Comparison of ENCODE assay signal across 1 cellular context in the genomic region with DNA sequence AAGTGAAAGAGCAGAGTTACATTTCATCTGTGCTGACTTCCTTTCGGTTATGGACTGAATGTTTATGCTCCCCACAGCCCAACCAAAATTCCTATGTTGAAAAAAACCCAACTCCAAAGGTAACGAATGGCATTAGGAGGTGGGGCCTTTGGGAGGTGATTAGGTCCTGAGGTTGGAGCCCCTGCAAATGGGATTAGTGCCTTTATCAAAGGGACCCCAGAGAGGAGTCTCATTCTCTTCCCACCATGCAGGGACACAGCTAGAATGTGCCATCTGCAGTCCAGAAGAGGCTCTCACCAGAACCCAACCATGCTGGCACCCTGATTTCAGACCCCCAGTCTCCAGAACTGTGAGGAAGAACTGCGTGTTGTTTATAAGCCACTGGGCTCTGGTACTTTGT.
TF ChIP-seq lines count a peak whose summit lies in the region.

No MANE protein-coding gene starts in this region.

TF ChIP-seq in IMR-90, 13 proteins besides CTCF, POLR2A, EP300 and RAD21:
- TF ChIP-seq MXI1 (IDR thresholded peaks at IDR 0.05; ENCODE audit: borderline replicate concordance, low read depth, low read length), result no peak
- no peak for TF ChIP-seq SMC3 (IDR thresholded peaks at IDR 0.05; ENCODE audit: low read depth, low read length)
- no peak for TF ChIP-seq NFE2L2 (IDR thresholded peaks at IDR 0.05; ENCODE audit: low read depth, low read length)
- no peak for TF ChIP-seq BHLHE40 (IDR thresholded peaks at IDR 0.05; ENCODE audit: low read depth, low read length)
- no peak for TF ChIP-seq USF2 (IDR thresholded peaks at IDR 0.05; ENCODE audit: low read depth, low read length)
- no peak for TF ChIP-seq FOS (IDR thresholded peaks at IDR 0.05; ENCODE audit: low read depth, low read length)
- TF ChIP-seq, protein P1, sequence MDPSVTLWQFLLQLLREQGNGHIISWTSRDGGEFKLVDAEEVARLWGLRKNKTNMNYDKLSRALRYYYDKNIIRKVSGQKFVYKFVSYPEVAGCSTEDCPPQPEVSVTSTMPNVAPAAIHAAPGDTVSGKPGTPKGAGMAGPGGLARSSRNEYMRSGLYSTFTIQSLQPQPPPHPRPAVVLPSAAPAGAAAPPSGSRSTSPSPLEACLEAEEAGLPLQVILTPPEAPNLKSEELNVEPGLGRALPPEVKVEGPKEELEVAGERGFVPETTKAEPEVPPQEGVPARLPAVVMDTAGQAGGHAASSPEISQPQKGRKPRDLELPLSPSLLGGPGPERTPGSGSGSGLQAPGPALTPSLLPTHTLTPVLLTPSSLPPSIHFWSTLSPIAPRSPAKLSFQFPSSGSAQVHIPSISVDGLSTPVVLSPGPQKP (IDR thresholded peaks at IDR 0.05; ENCODE audit: borderline replicate concordance, low read depth, low read length), result no peak
- no peak for TF ChIP-seq RCOR1 (IDR thresholded peaks at IDR 0.05; ENCODE audit: insufficient replicate concordance, low read length)
- TF ChIP-seq MAZ (IDR thresholded peaks at IDR 0.05; ENCODE audit: borderline replicate concordance, low read depth, low read length), result no peak
